ENCODE assay signal across 11 cellular contexts in the genomic region with DNA sequence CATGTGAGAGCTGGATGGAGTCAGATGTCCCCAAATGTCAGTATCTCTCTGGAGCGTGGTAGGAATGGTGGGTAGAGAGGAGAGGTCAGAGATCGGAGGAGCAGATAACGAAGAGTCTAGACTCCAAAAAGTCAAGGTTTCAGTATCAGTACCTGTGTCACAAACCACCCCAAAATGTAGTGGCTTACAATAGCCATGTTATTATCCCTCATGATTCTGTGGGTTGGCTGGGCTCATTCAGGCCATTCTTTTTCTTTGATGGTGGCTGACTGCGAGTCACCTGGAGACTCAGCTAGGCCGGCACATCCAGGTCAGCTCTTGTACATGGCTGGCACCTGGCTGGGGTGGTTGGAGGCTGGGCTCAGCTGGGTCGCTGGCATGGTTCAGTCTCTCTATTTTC. TPM values are rescaled to one million over a fixed set of nuclear protein-coding genes. Genes with fewer than 3 reads are reported as not detected.
A peak's percentile ranks its signal among the peaks of the same experiment; 100 is the strongest.
DNase-seq lines count a peak whose midpoint lies in the region; ATAC-seq and TF ChIP-seq lines count a peak whose summit lies in the region.
"Had no signal": no experiment of that assay in that cellular context is flagged by ENCODE, and none has a peak within 500 bp of the region (broad histone marks: within the 10 kb centered on the region; RNA-seq: fewer than 3 reads in every experiment).

No MANE protein-coding gene starts in this region.

- H3K4me2 ChIP-seq in osteoblast (ENCODE audit: insufficient read depth, low read length): no peak overlapping the region

- H4K20me1 ChIP-seq in osteoblast (ENCODE audit: insufficient read depth, low read length): no peaks in the 10 kb centered on the region

- ATAC-seq in activated T-cell treated with anti-CD3 and anti-CD28 coated beads, Interleukin-2, amount 50 U/mL, for 4 hours: peak; percentile 16 to 31
- peak; percentile 25 for ATAC-seq in HG03025 (IDR thresholded peaks at IDR 0.05; ENCODE audit: low FRiP score, unreplicated experiment)
- peak; percentile 24 for ATAC-seq in activated CD8-positive, alpha-beta T cell treated with anti-CD3 and anti-CD28 coated beads, Interleukin-2, amount 10 ng/mL, durations not matched to agents 7 days and 5 days
- ATAC-seq in HG03378 (IDR thresholded peaks at IDR 0.05; ENCODE audit: unreplicated experiment): no peak
- no peak for ATAC-seq in HG02840 (IDR thresholded peaks at IDR 0.05; ENCODE audit: low FRiP score, unreplicated experiment)

- POLR2A ChIA-PET in activated CD8-positive, alpha-beta T cell treated with anti-CD3 and anti-CD28 coated beads, Interleukin-2, amount 10 ng/mL, durations not matched to agents 7 days and 5 days (lab: Charles Lee): interaction anchor here (0.9 to 12.2 kb wide), 11 partner anchors 10 to 443 kb away, joined by 3 to 249 read pairs (median 7); a partner anchor contains a TSS

- H3K9me3 Mint-ChIP-seq in activated T-cell treated with anti-CD3 and anti-CD28 coated beads, Interleukin-2, amount 50 U/mL, for 4 hours: peaks cover 12% of the 10 kb centered on the region
- H3K9me3 Mint-ChIP-seq in activated CD8-positive, alpha-beta T cell treated with anti-CD3 and anti-CD28 coated beads, Interleukin-2, amount 10 ng/mL, durations not matched to agents 7 days and 5 days (ENCODE audit: insufficient read depth): peaks cover 14% of the 10 kb centered on the region

- H3K27me3 Mint-ChIP-seq in activated T-cell treated with anti-CD3 and anti-CD28 coated beads, Interleukin-2, amount 50 U/mL, for 4 hours (ENCODE audit: low read depth): no peaks in the 10 kb centered on the region
- no peaks in the 10 kb centered on the region for H3K27me3 Mint-ChIP-seq in activated CD8-positive, alpha-beta T cell treated with anti-CD3 and anti-CD28 coated beads, Interleukin-2, amount 10 ng/mL, durations not matched to agents 7 days and 5 days (ENCODE audit: low read depth)

- peaks cover 83% of the 10 kb centered on the region for H3K4me1 Mint-ChIP-seq in activated T-cell treated with anti-CD3 and anti-CD28 coated beads, Interleukin-2, amount 50 U/mL, for 4 hours (ENCODE audit: low read depth)
- H3K4me1 Mint-ChIP-seq in activated CD8-positive, alpha-beta T cell treated with anti-CD3 and anti-CD28 coated beads, Interleukin-2, amount 10 ng/mL, durations not matched to agents 7 days and 5 days (ENCODE audit: low read depth): peaks cover 86% of the 10 kb centered on the region

- H3K4me1 ChIP-seq in thymus (ENCODE audit: control insufficient read depth, insufficient read depth, low read length) (peaks cover 62% of the 10 kb centered on the region), osteoblast (ENCODE audit: insufficient read depth, low read length) (no peaks in the 10 kb centered on the region)
- H3K4me1 ChIP-seq: right lobe of liver had no signal

- H3K4me3 ChIP-seq in thymus (ENCODE audit: low read length): peak overlapping the region; percentile 31
- no peak overlapping the region for H3K4me3 ChIP-seq in osteoblast (ENCODE audit: insufficient read depth, low read length)
- H3K4me3 ChIP-seq: right lobe of liver had no signal

- 76% methylated on average over 6 of the region's 6 CpGs for WGBS in thymus

- CTCF ChIA-PET in activated CD8-positive, alpha-beta T cell treated with anti-CD3 and anti-CD28 coated beads, Interleukin-2, amount 10 ng/mL, durations not matched to agents 7 days and 5 days (lab: Charles Lee): interaction anchor here (0.8 to 6.2 kb wide), 12 partner anchors 10 to 363 kb away, joined by 3 to 83 read pairs (median 6); no protein-coding TSS in a partner anchor

- H3K36me3 ChIP-seq in thymus (ENCODE audit: control insufficient read depth, insufficient read depth) (peaks cover 8% of the 10 kb centered on the region), osteoblast (ENCODE audit: insufficient read depth, low read length) (peaks cover 4% of the 10 kb centered on the region)
- H3K36me3 ChIP-seq: right lobe of liver had no signal

- peak overlapping the region; percentile 58 for H3K4me3 Mint-ChIP-seq in activated T-cell treated with anti-CD3 and anti-CD28 coated beads, Interleukin-2, amount 50 U/mL, for 4 hours
- H3K4me3 Mint-ChIP-seq in activated CD8-positive, alpha-beta T cell treated with anti-CD3 and anti-CD28 coated beads, Interleukin-2, amount 10 ng/mL, durations not matched to agents 7 days and 5 days: peak overlapping the region; percentile 66

- no peak for TF ChIP-seq CTCF in osteoblast (IDR thresholded peaks at IDR 0.05; ENCODE audit: extremely low read depth, low read depth, low read length)

- no peak for DNase-seq in activated T-cell treated with anti-CD3 and anti-CD28 coated beads, Interleukin-2, amount 50 U/mL, for 4 hours
- no peak for DNase-seq in activated T-cell treated with anti-CD3 and anti-CD28 coated beads, Interleukin-2, amount 50 U/mL, for 1 hour
- no peak for DNase-seq in activated CD8-positive, alpha-beta T cell treated with anti-CD3 and anti-CD28 coated beads, Interleukin-2, amount 10 ng/mL, durations not matched to agents 7 days and 5 days
- no peak for DNase-seq in osteoblast (ENCODE audit: insufficient read length, low spot score, missing footprints)
- DNase-seq: NCI-H1048, NCI-H524 treated with DMSO at 0.1 percent for 48 hours, right lobe of liver had no signal

- H3K9me3 ChIP-seq in thymus (ENCODE audit: control insufficient read depth) (no peaks in the 10 kb centered on the region), osteoblast (ENCODE audit: low read depth, low read length) (no peaks in the 10 kb centered on the region)
- H3K9me3 ChIP-seq: right lobe of liver had no signal

- peaks cover 29% of the 10 kb centered on the region for H3K36me3 Mint-ChIP-seq in activated T-cell treated with anti-CD3 and anti-CD28 coated beads, Interleukin-2, amount 50 U/mL, for 4 hours (ENCODE audit: insufficient read depth)
- peaks cover 60% of the 10 kb centered on the region for H3K36me3 Mint-ChIP-seq in activated CD8-positive, alpha-beta T cell treated with anti-CD3 and anti-CD28 coated beads, Interleukin-2, amount 10 ng/mL, durations not matched to agents 7 days and 5 days (ENCODE audit: low read depth)

- H3K27me3 ChIP-seq in thymus (ENCODE audit: control insufficient read depth, insufficient read depth): no peaks in the 10 kb centered on the region
- H3K27me3 ChIP-seq in osteoblast (ENCODE audit: insufficient read depth, low read length): peaks cover 15% of the 10 kb centered on the region
- H3K27me3 ChIP-seq: right lobe of liver had no signal

- no peaks in the 10 kb centered on the region for H3K79me2 ChIP-seq in osteoblast (ENCODE audit: insufficient read depth, low read length)

- H3K27ac Mint-ChIP-seq in activated CD8-positive, alpha-beta T cell treated with anti-CD3 and anti-CD28 coated beads, Interleukin-2, amount 10 ng/mL, durations not matched to agents 7 days and 5 days: peak overlapping the region; percentile 87

- H3K27ac ChIP-seq in thymus (ENCODE audit: low read depth) (peak overlapping the region; percentile 97), osteoblast (ENCODE audit: low read depth, low read length) (no peak overlapping the region)
- H3K27ac ChIP-seq: right lobe of liver had no signal

- H2AFZ ChIP-seq in osteoblast (ENCODE audit: low read length): no peak overlapping the region

RNA-seq across cellular contexts. Expression of a gene that starts 7.3 kb away (rescaled TPM):
- total RNA-seq in activated T-cell treated with anti-CD3 and anti-CD28 coated beads, Interleukin-2, amount 50 U/mL, for 4 hours: 1 to 10 TPM; 1.7 to 2.3 (median 1.9) TPM
- total RNA-seq in activated CD8-positive, alpha-beta T cell treated with anti-CD3 and anti-CD28 coated beads, Interleukin-2, amount 10 ng/mL, durations not matched to agents 7 days and 5 days: 1 to 10 TPM; 3.5 to 3.6 TPM
- polyA plus RNA-seq in thymus: 3.9 TPM
- total RNA-seq in osteoblast: not detected in 2 replicates
- total RNA-seq: right lobe of liver had no signal

RNA-seq across cellular contexts. Expression of a gene that starts 24.5 kb away (rescaled TPM):
- 100 to 1,000 TPM; 388 to 432 (median 395) TPM for total RNA-seq in activated T-cell treated with anti-CD3 and anti-CD28 coated beads, Interleukin-2, amount 50 U/mL, for 4 hours
- 1,000 to 10,000 TPM; 1,167 to 1,252 TPM for total RNA-seq in activated CD8-positive, alpha-beta T cell treated with anti-CD3 and anti-CD28 coated beads, Interleukin-2, amount 10 ng/mL, durations not matched to agents 7 days and 5 days
- 206 TPM for polyA plus RNA-seq in thymus
- total RNA-seq in osteoblast: 13.6 and 14.5 TPM in 2 replicates

RNA-seq across cellular contexts. Expression of a gene that starts 31.5 kb away (rescaled TPM):
- 1 to 10 TPM in 2 of 3 donors, under 1 TPM in 1; 0.96 to 2.4 (median 1.2) TPM for total RNA-seq in activated T-cell treated with anti-CD3 and anti-CD28 coated beads, Interleukin-2, amount 50 U/mL, for 4 hours
- 1 to 10 TPM; 6.1 to 6.2 TPM for total RNA-seq in activated CD8-positive, alpha-beta T cell treated with anti-CD3 and anti-CD28 coated beads, Interleukin-2, amount 10 ng/mL, durations not matched to agents 7 days and 5 days
- polyA plus RNA-seq in thymus: 23.2 TPM
- 11.9 and 18.3 TPM in 2 replicates for total RNA-seq in osteoblast

Comparison
In these comparisons a context has a peak if more than half of its experiments do, and no peak if none do; other contexts are left out.
1. ATAC-seq: peak in activated T-cell treated with anti-CD3 and anti-CD28 coated beads, Interleukin-2, amount 50 U/mL, for 4 hours (2 of 2), HG03025 (single experiment) and activated CD8-positive, alpha-beta T cell treated with anti-CD3 and anti-CD28 coated beads, Interleukin-2, amount 10 ng/mL, durations not matched to agents 7 days and 5 days (single experiment); none in HG03378 (single experiment) and HG02840 (single experiment).
2. RNA of a gene that starts 24.5 kb away (total RNA-seq): 1,167 to 1,252 TPM in activated CD8-positive, alpha-beta T cell treated with anti-CD3 and anti-CD28 coated beads, Interleukin-2, amount 10 ng/mL, durations not matched to agents 7 days and 5 days and 388 to 432 TPM in activated T-cell treated with anti-CD3 and anti-CD28 coated beads, Interleukin-2, amount 50 U/mL, for 4 hours; 13.6 to 14.5 TPM in osteoblast; every median in the first group is over 10 times any median in the second.